17 cellular contexts compared by ENCODE assay signal in genomic region chr16:75019586-75019985, GRCh38. TPM values are rescaled to one million over a fixed set of nuclear protein-coding genes. Genes with fewer than 3 reads are reported as not detected.
DNase-seq lines count a peak whose midpoint lies in the region; ATAC-seq, FAIRE-seq and TF ChIP-seq lines count a peak whose summit lies in the region.
"Had no signal": no experiment of that assay in that cellular context is flagged by ENCODE, and none has a peak within 500 bp of the region (broad histone marks: within the 10 kb centered on the region; RNA-seq: fewer than 3 reads in every experiment).

No MANE protein-coding gene starts in this region.

- TF ChIP-seq CTCF in A549 (IDR thresholded peaks at IDR 0.05) (no peak), HCT116 (IDR thresholded peaks at IDR 0.05 in 2 of 3, conservative IDR thresholded peaks at IDR 0.05 in 1 of 3; ENCODE audit: borderline replicate concordance in 1 of 3, insufficient read depth in 1 of 3, low read depth in 2 of 3, low read length in 2 of 3) (no peak), astrocyte (IDR thresholded peaks at IDR 0.05; ENCODE audit: insufficient read depth, low read depth, low read length) (no peak), osteoblast (IDR thresholded peaks at IDR 0.05; ENCODE audit: extremely low read depth, low read depth, low read length) (no peak), HFFc6 (IDR thresholded peaks at IDR 0.05) (no peak)

- H3K27me3 Mint-ChIP-seq in astrocyte (ENCODE audit: low read depth, unreplicated experiment) (no peaks in the 10 kb centered on the region), HFFc6 (ENCODE audit: insufficient read depth) (no peaks in the 10 kb centered on the region)
- H3K27me3 Mint-ChIP-seq: CD4-positive, alpha-beta memory T cell had no signal

- H3K27me3 ChIP-seq in HCT116 (ENCODE audit: insufficient read depth, low read length) (no peaks in the 10 kb centered on the region), astrocyte (ENCODE audit: insufficient read depth, low read length) (no peaks in the 10 kb centered on the region), osteoblast (ENCODE audit: insufficient read depth, low read length) (no peaks in the 10 kb centered on the region)

- intact Hi-C loops in HCT116 (cut with micrococcal nuclease), result no loop called here

- no peaks in the 10 kb centered on the region for H3K9me2 ChIP-seq in HCT116 (ENCODE audit: insufficient read depth)

- no peak overlapping the region for H2AFZ ChIP-seq in HCT116 (ENCODE audit: low read depth, low read length, poor library complexity, severe bottlenecking)
- no peak overlapping the region for H2AFZ ChIP-seq in astrocyte (ENCODE audit: low read depth, low read length)
- no peak overlapping the region for H2AFZ ChIP-seq in osteoblast (ENCODE audit: low read length)

- RAD21 ChIA-PET in HCT116 (lab: Charles Lee; ENCODE audit: low non-redundant PET in 1 of 2, low total read pairs in 2 of 2, uncharacterized antibody in 2 of 2, unreplicated experiment in 2 of 2), result no interaction called here

- H3K4me1 Mint-ChIP-seq in astrocyte (ENCODE audit: low read depth, unreplicated experiment) (peaks cover 6% of the 10 kb centered on the region), HFFc6 (ENCODE audit: low read depth) (peaks cover 33% of the 10 kb centered on the region)

- H3K36me3 Mint-ChIP-seq in astrocyte (ENCODE audit: low read depth, unreplicated experiment), result peaks cover 6% of the 10 kb centered on the region
- H3K36me3 Mint-ChIP-seq in HFFc6 (ENCODE audit: low read depth), result peaks cover 33% of the 10 kb centered on the region

- no peak overlapping the region for H3K9ac ChIP-seq in HCT116 (ENCODE audit: low read length)
- no peak overlapping the region for H3K9ac ChIP-seq in astrocyte (ENCODE audit: low read length)

- no TSS peak for BruUV-seq in HCT116 (replicated peaks; lab: Mats Ljungman, UMichigan)

- FAIRE-seq in A549 (lab: Jason Lieb, UNC), result no peak
- FAIRE-seq in astrocyte (lab: Jason Lieb, UNC), result no peak
- FAIRE-seq: A204.1, GM12892, H1 had no signal

- H3K36me3 ChIP-seq in HCT116 (ENCODE audit: control insufficient read depth in 1 of 2, insufficient read depth in 2 of 2, low read length in 2 of 2) (no peaks in the 10 kb centered on the region; a peak in 1 of 4 replicates), astrocyte (ENCODE audit: insufficient read depth, low read length) (no peaks in the 10 kb centered on the region), osteoblast (ENCODE audit: insufficient read depth, low read length) (peaks cover 3% of the 10 kb centered on the region)

- H4K20me1 ChIP-seq in HCT116 (ENCODE audit: insufficient read depth) (no peaks in the 10 kb centered on the region), astrocyte (ENCODE audit: insufficient read depth, low read length) (peaks cover 11% of the 10 kb centered on the region), osteoblast (ENCODE audit: insufficient read depth, low read length) (no peaks in the 10 kb centered on the region)

- TF ChIP-seq RAD21 in A549 (conservative IDR thresholded peaks at IDR 0.05 in 1 of 2, IDR thresholded peaks at IDR 0.05 in 1 of 2), result no peak
- no peak for TF ChIP-seq RAD21 in HCT116 (IDR thresholded peaks at IDR 0.05; ENCODE audit: low read depth)

- H3K27ac Mint-ChIP-seq in astrocyte (ENCODE audit: unreplicated experiment), result no peak overlapping the region
- H3K27ac Mint-ChIP-seq in HFFc6, result no peak overlapping the region
- H3K27ac Mint-ChIP-seq: CD4-positive, alpha-beta memory T cell; H9 had no signal

- POLR2A ChIA-PET in A549 (lab: Yijun Ruan, JAX) (no interaction called here), HCT116 (lab: Charles Lee) (no interaction called here)

- H3K4me3 ChIP-seq in A549 (no peak overlapping the region), HCT116 (replicated peaks in 1 of 2; ENCODE audit: low read depth in 1 of 2, low read length in 2 of 2) (no peak overlapping the region), astrocyte (ENCODE audit: insufficient read depth, low read depth, low read length) (no peak overlapping the region), osteoblast (ENCODE audit: insufficient read depth, low read length) (no peak overlapping the region)

- ATAC-seq in A549 (no peak), HCT116 (no peak), left lobe of liver (no peak)

- H3K79me2 ChIP-seq in HCT116 (ENCODE audit: insufficient read depth, low read length), result peaks cover 89% of the 10 kb centered on the region
- peaks cover 89% of the 10 kb centered on the region for H3K79me2 ChIP-seq in astrocyte (ENCODE audit: insufficient read depth, low read length)
- peaks cover 67% of the 10 kb centered on the region for H3K79me2 ChIP-seq in osteoblast (ENCODE audit: insufficient read depth, low read length)

- H3K27ac ChIP-seq in A549 (peak overlapping the region; percentile 67 to 80; a peak in 4 of 6 replicates), HCT116 (ENCODE audit: low read depth, low read length) (peak overlapping the region; percentile 53; the same call in 1 of the 2 replicates), astrocyte (ENCODE audit: low read depth, low read length) (peak overlapping the region; percentile 37), osteoblast (ENCODE audit: low read depth, low read length) (peak overlapping the region; percentile 54)
- H3K27ac ChIP-seq: C4-2B had no signal

- DNase-seq in A549 (ENCODE audit: low read depth in 1 of 2, low spot score in 1 of 2) (no peak), HCT116 (ENCODE audit: low read depth, low spot score) (no peak), astrocyte (ENCODE audit: low read depth) (no peak), osteoblast (ENCODE audit: insufficient read length, low spot score, missing footprints) (no peak), GM19238 (ENCODE audit: insufficient read length, low spot score) (no peak), HFFc6 (no peak), left lobe of liver (ENCODE audit: low spot score) (no peak)
- DNase-seq: AML-193; CD4-positive, alpha-beta memory T cell; DMS153; DMS79; GDM1; H9 had no signal

- H3K9me3 ChIP-seq in A549, result peaks cover 15% of the 10 kb centered on the region
- H3K9me3 ChIP-seq in HCT116 (ENCODE audit: control insufficient read depth in 1 of 2, insufficient read depth in 1 of 2, low read depth in 1 of 2, low read length in 2 of 2), result peaks cover 6 to 16% of the 10 kb centered on the region in 2 experiments; a peak in 2 of 4 replicates
- peaks cover 4% of the 10 kb centered on the region for H3K9me3 ChIP-seq in astrocyte (ENCODE audit: insufficient read depth, low read depth, low read length)
- H3K9me3 ChIP-seq in osteoblast (ENCODE audit: low read depth, low read length), result no peaks in the 10 kb centered on the region

- H3K9me3 Mint-ChIP-seq in astrocyte (ENCODE audit: unreplicated experiment), result peaks cover 8% of the 10 kb centered on the region
- H3K9me3 Mint-ChIP-seq in HFFc6, result peaks cover 20% of the 10 kb centered on the region

- H3K4me1 ChIP-seq in A549 (peaks cover 32% of the 10 kb centered on the region), HCT116 (ENCODE audit: control insufficient read depth in 1 of 2, insufficient read depth in 2 of 2, low read length in 2 of 2) (peaks cover 43 to 55% of the 10 kb centered on the region in 2 experiments), astrocyte (ENCODE audit: insufficient read depth, low read length) (peaks cover 14% of the 10 kb centered on the region), osteoblast (ENCODE audit: insufficient read depth, low read length) (peaks cover 12% of the 10 kb centered on the region)

- H3K4me2 ChIP-seq in A549 (peak overlapping the region; percentile 75), HCT116 (ENCODE audit: low read length) (0 out of 2 replicates have a peak overlapping the region, but pooled peaks have one; percentile 46), astrocyte (ENCODE audit: low read length) (peak overlapping the region; percentile 18), osteoblast (ENCODE audit: insufficient read depth, low read length) (peak overlapping the region; percentile 3)

- 93% methylated on average over 7 of the region's 7 CpGs for WGBS in A549 (ENCODE audit: missing lambda C conversion rate)

- no peak overlapping the region for H3K4me3 Mint-ChIP-seq in astrocyte (ENCODE audit: unreplicated experiment)
- no peak overlapping the region for H3K4me3 Mint-ChIP-seq in HFFc6
- H3K4me3 Mint-ChIP-seq: CD4-positive, alpha-beta memory T cell; H9 had no signal

- CTCF ChIA-PET in A549 (lab: Yijun Ruan, JAX), result interaction anchor here (0.6 to 2.5 kb wide), 5 partner anchors 8 to 92 kb away, joined by 3 to 10 read pairs (median 6); no protein-coding TSS in a partner anchor
- CTCF ChIA-PET in HCT116 (lab: Charles Lee), result no interaction called here

- no peak for TF ChIP-seq POLR2A in A549 (IDR thresholded peaks at IDR 0.05; ENCODE audit: low read length)
- TF ChIP-seq POLR2A in HCT116 (IDR thresholded peaks at IDR 0.05; ENCODE audit: borderline replicate concordance, extremely low read depth, insufficient read depth, insufficient read length), result no peak

- no peak for TF ChIP-seq EP300 in A549 (IDR thresholded peaks at IDR 0.05)

TF ChIP-seq in HCT116, 20 proteins besides CTCF, POLR2A, EP300 and RAD21 (continues in another document):
- no peak for TF ChIP-seq TCF7L2 (IDR thresholded peaks at IDR 0.05; ENCODE audit: borderline replicate concordance, extremely low read depth, insufficient read depth, insufficient read length)

RNA-seq across cellular contexts. Expression of gene ZNRF1, which starts 20.8 kb away (rescaled TPM):
- polyA plus RNA-seq in A549 (2011; rRNA removed), result 21.4 and 22.6 TPM in 2 replicates
- polyA plus RNA-seq in A549 (2012; cell fraction: cytosol; rRNA removed), result 21.5 and 26.1 TPM in 2 replicates
- polyA plus RNA-seq in A549 (2012; cell fraction: nucleus; rRNA removed), result 28.3 and 29.3 TPM in 2 replicates
- polyA plus RNA-seq in A549 (2017; fragmentation: RNase III; extraction: RNeasy Plus Mini Kit Qiagen cat#74134 plus additional on column Dnase treatment), result 18.6 to 19.8 TPM (median 19.2 TPM) in 3 replicates
- 28.1 and 28.2 TPM in 2 replicates for polyA minus RNA-seq in A549 (2011; rRNA and poly(A)+ RNA removed)
- total RNA-seq in HCT116 (2021; ENCODE audit: unreplicated experiment), result 48.2 TPM
- polyA plus RNA-seq in HCT116 (2012), result 33.8 and 38.2 TPM in 2 replicates
- total RNA-seq in astrocyte, result 19.4 and 21.9 TPM in 2 replicates
- 19.9 and 20.6 TPM in 2 replicates for total RNA-seq in osteoblast
- total RNA-seq in HFFc6 (2021; fragmentation: NEBNext Ultra II Directional; extraction: Animal tissue kit (Norgen Biotek cat#: 25700)), result 10 to 100 TPM; 21.7 to 31.3 (median 28.0) TPM
- 14.0 TPM for total RNA-seq in left lobe of liver

RNA-seq across cellular contexts. Expression of gene WDR59, which starts 34.7 kb away (rescaled TPM):
- polyA plus RNA-seq in A549 (2011; rRNA removed) (52.2 and 57.2 TPM in 2 replicates), A549 (2017; fragmentation: RNase III; extraction: RNeasy Plus Mini Kit Qiagen cat#74134 plus additional on column Dnase treatment) (31.4 to 40.8 TPM (median 33.4 TPM) in 3 replicates)
- 39.5 and 54.7 TPM in 2 replicates for polyA plus RNA-seq in A549 (2012; cell fraction: cytosol; rRNA removed)
- polyA plus RNA-seq in A549 (2012; cell fraction: nucleus; rRNA removed), result 135 TPM in 2 replicates
- 67.1 and 87.5 TPM in 2 replicates for polyA minus RNA-seq in A549 (2011; rRNA and poly(A)+ RNA removed)
- total RNA-seq in HCT116 (2021; ENCODE audit: unreplicated experiment) (96.9 TPM), astrocyte (54.7 and 63.8 TPM in 2 replicates), osteoblast (14.8 and 21.5 TPM in 2 replicates), left lobe of liver (51.9 TPM)
- 44.8 and 44.9 TPM in 2 replicates for polyA plus RNA-seq in HCT116 (2012)
- 10 to 100 TPM; 32.1 to 39.8 (median 37.3) TPM for total RNA-seq in HFFc6 (2021; fragmentation: NEBNext Ultra II Directional; extraction: Animal tissue kit (Norgen Biotek cat#: 25700))

Comparison
In these comparisons a context has a peak if more than half of its experiments do, and no peak if none do; other contexts are left out.
1. H3K4me2 ChIP-seq: peak in every context shown above with its lines; median percentile 75 in A549; 46 in HCT116; 18 in astrocyte; 3 in osteoblast.